ENCODE assay signal across 20 cellular contexts in genomic region chr1:201568258-201568657, GRCh38. TPM values are rescaled to one million over a fixed set of nuclear protein-coding genes. Genes with fewer than 3 reads are reported as not detected.
DNase-seq lines count a peak whose midpoint lies in the region; ATAC-seq, FAIRE-seq and TF ChIP-seq lines count a peak whose summit lies in the region.
"Had no signal": no experiment of that assay in that cellular context is flagged by ENCODE, and none has a peak within 500 bp of the region (broad histone marks: within the 10 kb centered on the region; RNA-seq: fewer than 3 reads in every experiment).

No MANE protein-coding gene starts in this region.

- H2AFZ ChIP-seq in K562 (ENCODE audit: low read depth, low read length): peak overlapping the region; percentile 46; the same call in 1 of the 2 replicates
- no peak overlapping the region for H2AFZ ChIP-seq in smooth muscle cell (ENCODE audit: low read depth)

- TF ChIP-seq CTCF in K562 (IDR thresholded peaks at IDR 0.05 in 2 of 3, conservative IDR thresholded peaks at IDR 0.05 in 1 of 3; ENCODE audit: insufficient read depth in 2 of 3, low read depth in 1 of 3, low read length in 3 of 3) (no peak), endothelial cell (IDR thresholded peaks at IDR 0.05; ENCODE audit: unreplicated experiment) (no peak), sigmoid colon (IDR thresholded peaks at IDR 0.05) (no peak), Caco-2 (IDR thresholded peaks at IDR 0.05; ENCODE audit: insufficient read depth in 1 of 2, low read depth in 1 of 2, low read length in 1 of 2, severe bottlenecking in 1 of 2, unreplicated experiment in 1 of 2) (no peak), smooth muscle cell (IDR thresholded peaks at IDR 0.05; ENCODE audit: borderline replicate concordance, insufficient read depth, poor library complexity, severe bottlenecking) (no peak)

- H4K20me1 ChIP-seq in BLaER1: peaks cover 97% of the 10 kb centered on the region
- no peaks in the 10 kb centered on the region for H4K20me1 ChIP-seq in K562 (replicated peaks; ENCODE audit: control insufficient read depth, insufficient read depth, low read length)
- H4K20me1 ChIP-seq in smooth muscle cell (ENCODE audit: low read depth): peaks cover 57% of the 10 kb centered on the region

- H3K36me3 ChIP-seq in BLaER1: peaks cover 32% of the 10 kb centered on the region; the same call in 1 of the 2 replicates
- H3K36me3 ChIP-seq in K562 (ENCODE audit: control insufficient read depth, insufficient read depth, low read length): no peaks in the 10 kb centered on the region
- no peaks in the 10 kb centered on the region for H3K36me3 ChIP-seq in sigmoid colon
- no peaks in the 10 kb centered on the region for H3K36me3 ChIP-seq in Caco-2 (ENCODE audit: control insufficient read depth, insufficient read depth, low read length)
- no peaks in the 10 kb centered on the region for H3K36me3 ChIP-seq in smooth muscle cell (ENCODE audit: low read depth)
- H3K36me3 ChIP-seq: HAP-1 had no signal

- WGBS in K562 (ENCODE audit: insufficient coverage, low coverage, missing lambda C conversion rate): 98% methylated on average over 6 of the region's 6 CpGs
- whole genome bisulfite sequencing in sigmoid colon, 2 donors: 89 to 91% methylated on average over 6 of the region's 6 CpGs
- 90% methylated on average over 6 of the region's 6 CpGs for WGBS in smooth muscle cell (ENCODE audit: low lambda C conversion rate)

- no peak for FAIRE-seq in K562 (lab: Jason Lieb, UNC)
- FAIRE-seq: D721Med, GM12892, HepG2, HTR-8/SVneo had no signal

- no peak for ATAC-seq in K562
- ATAC-seq: HepG2 had no signal

- H3K9ac ChIP-seq in BLaER1 (no peak overlapping the region), K562 (ENCODE audit: insufficient read depth in 1 of 2, low read depth in 2 of 2, low read length in 2 of 2) (peak overlapping the region in 1 of 2 experiments; percentile 6; a peak in 2 of 4 replicates), smooth muscle cell (ENCODE audit: low read depth) (no peak overlapping the region)

- TF ChIP-seq POLR2A in K562 (conservative IDR thresholded peaks at IDR 0.05): no peak
- TF ChIP-seq POLR2A in sigmoid colon (IDR thresholded peaks at IDR 0.05): no peak

- H3K36me3 Mint-ChIP-seq in endothelial cell (ENCODE audit: low read depth, unreplicated experiment) (peaks cover 5% of the 10 kb centered on the region), Caco-2 (ENCODE audit: insufficient read depth, unreplicated experiment) (no peaks in the 10 kb centered on the region)

- peaks cover 4% of the 10 kb centered on the region for H3K9me1 ChIP-seq in K562 (ENCODE audit: control insufficient read depth, insufficient read depth, low read length)

- H3K27ac ChIP-seq in BLaER1 (no peak overlapping the region), K562 (ENCODE audit: extremely low read depth, low read depth, low read length) (peak overlapping the region; percentile 81), sigmoid colon (no peak overlapping the region), smooth muscle cell (ENCODE audit: low read depth) (no peak overlapping the region)

- no TSS peak for BruUV-seq in K562 (replicated peaks; lab: Mats Ljungman, UMichigan)
- BruUV-seq in Caco-2 (replicated peaks; lab: Mats Ljungman, UMichigan): no TSS peak

- TF ChIP-seq EP300 in K562 (IDR thresholded peaks at IDR 0.05; ENCODE audit: low read length) (no peak), sigmoid colon (IDR thresholded peaks at IDR 0.05) (no peak)

- in situ Hi-C loops in K562 (cut with MboI): no loop called here

- H3K4me1 Mint-ChIP-seq in endothelial cell (ENCODE audit: unreplicated experiment) (peaks cover 57% of the 10 kb centered on the region), Caco-2 (ENCODE audit: low read depth, unreplicated experiment) (no peaks in the 10 kb centered on the region)

- H3K4me2 ChIP-seq in BLaER1: peak overlapping the region; percentile 71
- no peak overlapping the region for H3K4me2 ChIP-seq in K562 (ENCODE audit: insufficient read depth, low read length)
- no peak overlapping the region for H3K4me2 ChIP-seq in smooth muscle cell

- H3K4me3 ChIP-seq in BLaER1: no peak overlapping the region
- no peak overlapping the region for H3K4me3 ChIP-seq in K562
- no peak overlapping the region for H3K4me3 ChIP-seq in sigmoid colon
- H3K4me3 ChIP-seq in Caco-2 (ENCODE audit: low read depth, low read length): no peak overlapping the region
- H3K4me3 ChIP-seq in smooth muscle cell: no peak overlapping the region
- H3K4me3 ChIP-seq: HAP-1 had no signal

- H3K9me3 ChIP-seq in BLaER1 (no peaks in the 10 kb centered on the region), K562 (replicated peaks; ENCODE audit: control insufficient read depth, insufficient read depth, low read depth, low read length) (no peaks in the 10 kb centered on the region), sigmoid colon (no peaks in the 10 kb centered on the region), Caco-2 (no peaks in the 10 kb centered on the region), smooth muscle cell (replicated peaks; ENCODE audit: low read depth) (no peaks in the 10 kb centered on the region)
- H3K9me3 ChIP-seq: HAP-1 had no signal

- H3K4me1 ChIP-seq in BLaER1: peaks cover 62% of the 10 kb centered on the region
- peaks cover 53 to 73% of the 10 kb centered on the region in 2 experiments for H3K4me1 ChIP-seq in K562 (replicated peaks in 1 of 2; ENCODE audit: control insufficient read depth in 2 of 2, insufficient read depth in 2 of 2, low read length in 2 of 2)
- H3K4me1 ChIP-seq in sigmoid colon: peaks cover 0 to 36% (median 21%) of the 10 kb centered on the region in 4 donors
- H3K4me1 ChIP-seq in Caco-2: no peaks in the 10 kb centered on the region
- no peaks in the 10 kb centered on the region for H3K4me1 ChIP-seq in smooth muscle cell (ENCODE audit: low read depth)
- H3K4me1 ChIP-seq: HAP-1 had no signal

- intact Hi-C loops in K562 (cut with micrococcal nuclease): no loop called here
- intact Hi-C loops in sigmoid colon (cut with DNase I): no loop called here
- intact Hi-C loops in Caco-2 (cut with micrococcal nuclease; ENCODE audit: unreplicated experiment): no loop called here

- peaks cover 4% of the 10 kb centered on the region for H3F3A ChIP-seq in smooth muscle cell (ENCODE audit: low read depth)

- H3K27ac Mint-ChIP-seq in endothelial cell (ENCODE audit: unreplicated experiment) (no peak overlapping the region), Caco-2 (ENCODE audit: unreplicated experiment) (no peak overlapping the region)
- H3K27ac Mint-ChIP-seq: CD4-positive, alpha-beta T cell had no signal

- no peak for DNase-seq in K562 (ENCODE audit: extremely low read depth in 1 of 4, low spot score in 3 of 4)
- no peak for DNase-seq in endothelial cell (ENCODE audit: low spot score)
- peak; percentile 48 for DNase-seq in sigmoid colon
- no peak for DNase-seq in Caco-2
- DNase-seq in smooth muscle cell (lab: John Stamatoyannopoulos, UW; ENCODE audit: unreplicated experiment): no peak
- no peak for DNase-seq in SHP77 (lab: John Stamatoyannopoulos, UW)
- DNase-seq: 8988T; AML-193; C1 segment of cervical spinal cord; CD4-positive, alpha-beta T cell; DMS153; DND-41; GDM1; GOT3 had no signal

- H3K9me3 Mint-ChIP-seq in endothelial cell (ENCODE audit: unreplicated experiment): no peaks in the 10 kb centered on the region
- no peaks in the 10 kb centered on the region for H3K9me3 Mint-ChIP-seq in Caco-2 (ENCODE audit: unreplicated experiment)
- H3K9me3 Mint-ChIP-seq: CD4-positive, alpha-beta T cell had no signal

- H3K79me2 ChIP-seq in K562 (ENCODE audit: control insufficient read depth, insufficient read depth, low read length) (no peaks in the 10 kb centered on the region; the same call in 2 of the 3 replicates), smooth muscle cell (ENCODE audit: low read depth) (peaks cover 100% of the 10 kb centered on the region)

- H3K27me3 ChIP-seq in BLaER1 (no peaks in the 10 kb centered on the region), K562 (ENCODE audit: control insufficient read depth in 2 of 2, insufficient read depth in 2 of 2, low read length in 2 of 2) (no peaks in the 10 kb centered on the region), sigmoid colon (no peaks in the 10 kb centered on the region), Caco-2 (replicated peaks; ENCODE audit: control insufficient read depth, insufficient read depth, low read length) (no peaks in the 10 kb centered on the region; the same call in none of the 2 replicates), smooth muscle cell (ENCODE audit: low read depth) (no peaks in the 10 kb centered on the region)

- H3K27me3 Mint-ChIP-seq in endothelial cell (ENCODE audit: unreplicated experiment) (peaks cover 5% of the 10 kb centered on the region), Caco-2 (ENCODE audit: insufficient read depth, unreplicated experiment) (peaks cover 21% of the 10 kb centered on the region)
- H3K27me3 Mint-ChIP-seq: CD4-positive, alpha-beta T cell had no signal

- POLR2A ChIA-PET in K562 (lab: Yijun Ruan, JAX) (interaction anchor here (0.6 to 0.9 kb wide), 2 partner anchors 136 to 222 kb away, joined by 3 to 4 read pairs; no protein-coding TSS in a partner anchor), Caco-2 (lab: Charles Lee) (no interaction called here)

- TF ChIP-seq RAD21 in K562 (CRISPR knock-in tag; conservative IDR thresholded peaks at IDR 0.05 in 1 of 2, IDR thresholded peaks at IDR 0.05 in 1 of 2): no peak

- CTCF ChIA-PET in K562 (lab: Yijun Ruan, JAX; ENCODE audit: low intra/inter-chr PET ratio): no interaction called here
- CTCF ChIA-PET in Caco-2 (lab: Charles Lee): no interaction called here

- H3K4me3 Mint-ChIP-seq in endothelial cell (ENCODE audit: unreplicated experiment) (peak overlapping the region; percentile 47), Caco-2 (ENCODE audit: unreplicated experiment) (no peak overlapping the region)
- H3K4me3 Mint-ChIP-seq: CD4-positive, alpha-beta T cell had no signal

RNA-seq across cellular contexts. Expression of gene NAV1, which starts 29.3 kb away (rescaled TPM):
- 12.5 and 15.1 TPM in 2 replicates for total RNA-seq in K562 (2011; cell fraction: chromatin; rRNA removed; ENCODE audit: low replicate concordance)
- 5.0 and 6.2 TPM in 2 replicates for total RNA-seq in K562 (2011; cell fraction: nucleolus; rRNA removed)
- total RNA-seq in K562 (2011; cell fraction: nucleoplasm; rRNA removed): 10.3 and 12.7 TPM in 2 replicates
- total RNA-seq in K562 (2014; rRNA removed) (4.5 and 4.9 TPM in 2 replicates), K562 (2014; rRNA removed; fragmentation: Illumina TruSeq; extraction: Trizol) (3.2 and 3.7 TPM in 2 replicates), K562 (2015; rRNA removed; fragmentation: Illumina TruSeq; extraction: Trizol) (2.9 and 3.3 TPM in 2 replicates), K562 (2021) (15.4 and 16.8 TPM in 2 replicates), endothelial cell (ENCODE audit: unreplicated experiment) (101 TPM), sigmoid colon (10 to 100 TPM; 17.1 to 44.9 (median 20.9) TPM), Caco-2 (2022) (2.0 and 4.6 TPM in 2 replicates), smooth muscle cell (52.3 and 60.1 TPM in 2 replicates)
- polyA plus RNA-seq in K562 (2011; rRNA removed) (0.91 TPM in 2 replicates), K562 (2014; fragmentation: Illumina TruSeq; extraction: Trizol) (10.7 and 13.2 TPM in 2 replicates), K562 (2014; fragmentation: Nextera tagmentation; extraction: Ambion mirVana) (1 to 10 TPM; 1.8 to 2.1 TPM), K562 (2014; rRNA removed) (4.2 and 5.6 TPM in 2 replicates), sigmoid colon (1 to 10 TPM; 1.8 to 8.2 (median 3.0) TPM), smooth muscle cell (65.2 and 71.1 TPM in 2 replicates)
- 0.63 and 0.92 TPM in 2 replicates for polyA plus RNA-seq in K562 (2011; cell fraction: cytosol; rRNA removed)
- polyA plus RNA-seq in K562 (2011; cell fraction: nucleus; rRNA removed): 2.0 and 4.7 TPM in 2 replicates
- 16.3 and 25.4 TPM in 2 replicates for polyA plus RNA-seq in K562 (2012)
- 1.5 and 1.9 TPM in 2 replicates for polyA minus RNA-seq in K562 (2011; rRNA and poly(A)+ RNA removed)
- polyA minus RNA-seq in K562 (2011; cell fraction: cytosol; rRNA and poly(A)+ RNA removed): 3.9 and 4.1 TPM in 2 replicates
- polyA minus RNA-seq in K562 (2011; cell fraction: nucleus; rRNA and poly(A)+ RNA removed): 2.9 and 3.0 TPM in 2 replicates
- total RNA-seq: HepG2 had no signal
- polyA plus RNA-seq: HepG2 had no signal
